Comparison of ENCODE assay signal across 1 cellular context in the genomic region with DNA sequence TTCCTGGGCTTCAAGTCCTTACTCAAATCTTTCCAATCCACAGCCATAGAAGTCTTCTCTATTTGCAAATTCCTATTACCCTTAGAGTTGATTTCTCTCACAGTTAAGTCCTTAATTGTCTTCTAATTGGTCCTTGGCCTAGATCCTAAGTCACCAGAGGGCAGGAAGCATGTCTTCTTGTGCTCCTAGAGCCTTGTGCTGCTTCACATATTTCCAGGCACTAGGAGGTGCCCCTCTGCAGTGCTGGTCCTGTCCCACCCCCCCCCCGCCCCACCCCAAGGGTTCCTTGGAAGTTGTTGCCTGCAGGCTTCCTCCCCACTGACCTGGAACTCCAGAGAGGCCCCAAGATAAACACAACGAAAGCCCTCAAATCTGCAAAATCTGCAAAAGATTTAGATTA.
A peak's percentile ranks its signal among the peaks of the same experiment; 100 is the strongest.
TF ChIP-seq lines count a peak whose summit lies in the region.

No MANE protein-coding gene starts in this region.

TF ChIP-seq in K562, 482 proteins besides CTCF, POLR2A, EP300 and RAD21:
- TF ChIP-seq, protein P1, sequence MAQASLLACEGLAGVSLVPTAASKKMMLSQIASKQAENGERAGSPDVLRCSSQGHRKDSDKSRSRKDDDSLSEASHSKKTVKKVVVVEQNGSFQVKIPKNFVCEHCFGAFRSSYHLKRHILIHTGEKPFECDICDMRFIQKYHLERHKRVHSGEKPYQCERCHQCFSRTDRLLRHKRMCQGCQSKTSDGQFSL (CRISPR knock-in tag; IDR thresholded peaks at IDR 0.05) = no peak
- TF ChIP-seq, protein P1 (tag; IDR thresholded peaks at IDR 0.05) = peak in 1 of 2 experiments; percentile 53; a peak in 2 of 4 replicates
- peak; percentile 81 for TF ChIP-seq ZNF316 (IDR thresholded peaks at IDR 0.05)
- TF ChIP-seq TRIM28 (IDR thresholded peaks at IDR 0.05) = peak; percentile 44; the same call in 1 of the 2 replicates
- no peak for TF ChIP-seq ZSCAN29 (IDR thresholded peaks at IDR 0.05)
- TF ChIP-seq, protein P2, sequence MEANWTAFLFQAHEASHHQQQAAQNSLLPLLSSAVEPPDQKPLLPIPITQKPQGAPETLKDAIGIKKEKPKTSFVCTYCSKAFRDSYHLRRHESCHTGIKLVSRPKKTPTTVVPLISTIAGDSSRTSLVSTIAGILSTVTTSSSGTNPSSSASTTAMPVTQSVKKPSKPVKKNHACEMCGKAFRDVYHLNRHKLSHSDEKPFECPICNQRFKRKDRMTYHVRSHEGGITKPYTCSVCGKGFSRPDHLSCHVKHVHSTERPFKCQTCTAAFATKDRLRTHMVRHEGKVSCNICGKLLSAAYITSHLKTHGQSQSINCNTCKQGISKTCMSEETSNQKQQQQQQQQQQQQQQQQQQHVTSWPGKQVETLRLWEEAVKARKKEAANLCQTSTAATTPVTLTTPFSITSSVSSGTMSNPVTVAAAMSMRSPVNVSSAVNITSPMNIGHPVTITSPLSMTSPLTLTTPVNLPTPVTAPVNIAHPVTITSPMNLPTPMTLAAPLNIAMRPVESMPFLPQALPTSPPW (CRISPR knock-in tag; IDR thresholded peaks at IDR 0.05) = 0 out of 2 replicates have a peak, but pooled peaks have one; percentile 14
- no peak for TF ChIP-seq HCFC1 (IDR thresholded peaks at IDR 0.05; ENCODE audit: low read depth, low read length)
